13 cellular contexts compared by ENCODE assay signal in genomic region chr3:94374439-94375161, GRCh38.
DNase-seq lines count a peak whose midpoint lies in the region; ATAC-seq and TF ChIP-seq lines count a peak whose summit lies in the region.
"Had no signal": no experiment of that assay in that cellular context is flagged by ENCODE, and none has a peak within 500 bp of the region (broad histone marks: within the 10 kb centered on the region; RNA-seq: fewer than 3 reads in every experiment).

No MANE protein-coding gene starts in this region.

- H3K36me3 Mint-ChIP-seq in GM23338 (ENCODE audit: low read depth) (peaks cover 8% of the 10 kb centered on the region; the same call in 1 of the 3 replicates), endodermal cell (ENCODE audit: low read depth) (no peaks in the 10 kb centered on the region), neural progenitor cell (no peaks in the 10 kb centered on the region)

- H3K4me1 Mint-ChIP-seq in GM23338, result peaks cover 33% of the 10 kb centered on the region; the same call in 2 of the 3 replicates
- peaks cover 27% of the 10 kb centered on the region for H3K4me1 Mint-ChIP-seq in endodermal cell
- peaks cover 7% of the 10 kb centered on the region for H3K4me1 Mint-ChIP-seq in neural progenitor cell
- H3K4me1 Mint-ChIP-seq: CD8-positive, alpha-beta memory T cell had no signal

- WGBS in endodermal cell (ENCODE audit: insufficient coverage in 1 of 2, insufficient read length in 1 of 2), 2 experiments, result 78% methylated on average over 1 of the region's 1 CpG; no CpG with 5 or more reads in 1 of the 2 experiments

- H2AFZ ChIP-seq in GM23338, result peak overlapping the region; percentile 66; the same call in 1 of the 2 replicates
- H2AFZ ChIP-seq in neural progenitor cell (replicated peaks), result no peak overlapping the region

- DNase-seq in GM23338 (ENCODE audit: low spot score), result peak; percentile 8
- DNase-seq in NCI-H82 treated with DMSO at 0.1 percent for 48 hours (lab: John Stamatoyannopoulos, UW; ENCODE audit: unreplicated experiment), result peak; percentile 39
- DNase-seq in endodermal cell, result peak; percentile 49
- peak; percentile 18 for DNase-seq in neural progenitor cell (ENCODE audit: low spot score)
- no peak for DNase-seq in DMS79 treated with DMSO at 0.1 percent for 48 hours (lab: John Stamatoyannopoulos, UW)
- no peak for DNase-seq in activated CD4-positive, alpha-beta T cell treated with anti-CD3 and anti-CD28 coated beads, Interleukin-2, amount 50 U/mL, for 4 hours
- DNase-seq: 8988T; AML-193; Caco-2; CD8-positive, alpha-beta memory T cell; H7 had no signal

- no peaks in the 10 kb centered on the region for H4K20me1 ChIP-seq in GM23338 (replicated peaks; ENCODE audit: insufficient read depth)
- no peaks in the 10 kb centered on the region for H4K20me1 ChIP-seq in neural progenitor cell (ENCODE audit: low read depth)
- H4K20me1 ChIP-seq: BLaER1 had no signal

- H3K27ac Mint-ChIP-seq in GM23338, result no peak overlapping the region
- peak overlapping the region; percentile 42 for H3K27ac Mint-ChIP-seq in endodermal cell
- H3K27ac Mint-ChIP-seq in neural progenitor cell, result no peak overlapping the region
- H3K27ac Mint-ChIP-seq: CD8-positive, alpha-beta memory T cell had no signal

- H3K9me3 Mint-ChIP-seq in GM23338, result peaks cover 9% of the 10 kb centered on the region; the same call in 1 of the 3 replicates
- peaks cover 3% of the 10 kb centered on the region for H3K9me3 Mint-ChIP-seq in endodermal cell
- H3K9me3 Mint-ChIP-seq in neural progenitor cell, result peaks cover 8% of the 10 kb centered on the region

- no peaks in the 10 kb centered on the region for H3K79me2 ChIP-seq in GM23338 (replicated peaks; ENCODE audit: insufficient read depth)
- no peaks in the 10 kb centered on the region for H3K79me2 ChIP-seq in neural progenitor cell (ENCODE audit: low read depth)

- H3K36me3 ChIP-seq in GM23338 (ENCODE audit: insufficient read depth) (no peaks in the 10 kb centered on the region), endodermal cell (ENCODE audit: control insufficient read depth, insufficient read depth, low read length) (no peaks in the 10 kb centered on the region), neural progenitor cell (no peaks in the 10 kb centered on the region)
- H3K36me3 ChIP-seq: BLaER1 had no signal

- peaks cover 12% of the 10 kb centered on the region for H3K9me3 ChIP-seq in endodermal cell (ENCODE audit: control insufficient read depth, low read length)
- no peaks in the 10 kb centered on the region for H3K9me3 ChIP-seq in neural progenitor cell (ENCODE audit: low read depth)
- H3K9me3 ChIP-seq: BLaER1, Caco-2 had no signal

- peak; percentile 82 for ATAC-seq in GM23338
- ATAC-seq in HG03439 (IDR thresholded peaks at IDR 0.05; ENCODE audit: unreplicated experiment), result no peak

- no peaks in the 10 kb centered on the region for H3K9me2 ChIP-seq in GM23338 (ENCODE audit: insufficient read depth)

- no peaks in the 10 kb centered on the region for H3K27me3 Mint-ChIP-seq in GM23338 (ENCODE audit: insufficient read depth, low read depth, poor library complexity)
- no peaks in the 10 kb centered on the region for H3K27me3 Mint-ChIP-seq in endodermal cell (ENCODE audit: insufficient read depth)
- no peaks in the 10 kb centered on the region for H3K27me3 Mint-ChIP-seq in neural progenitor cell (ENCODE audit: insufficient read depth, low read depth)
- H3K27me3 Mint-ChIP-seq: CD8-positive, alpha-beta memory T cell had no signal

- H3F3A ChIP-seq in GM23338 (replicated peaks; ENCODE audit: low read depth) (no peaks in the 10 kb centered on the region), neural progenitor cell (ENCODE audit: low read depth) (peaks cover 14% of the 10 kb centered on the region)

- H3K27me3 ChIP-seq in GM23338 (ENCODE audit: insufficient read depth) (no peaks in the 10 kb centered on the region), endodermal cell (ENCODE audit: control insufficient read depth, insufficient read depth, low read length, poor library complexity, severe bottlenecking) (no peaks in the 10 kb centered on the region), neural progenitor cell (no peaks in the 10 kb centered on the region)
- H3K27me3 ChIP-seq: BLaER1 had no signal

- H3K4me2 ChIP-seq in GM23338 (peak overlapping the region; percentile 34; the same call in 1 of the 2 replicates), neural progenitor cell (peak overlapping the region; percentile 38)
- H3K4me2 ChIP-seq: BLaER1 had no signal

- H3K9ac ChIP-seq in endodermal cell (ENCODE audit: extremely low read depth, low read length, poor library complexity, severe bottlenecking), result no peak overlapping the region
- no peak overlapping the region for H3K9ac ChIP-seq in neural progenitor cell
- H3K9ac ChIP-seq: BLaER1 had no signal

- H3K27ac ChIP-seq in GM23338 (ENCODE audit: low read depth), result no peak overlapping the region
- H3K27ac ChIP-seq in endodermal cell (ENCODE audit: low read depth, low read length), result no peak overlapping the region
- H3K27ac ChIP-seq in neural progenitor cell, result no peak overlapping the region
- H3K27ac ChIP-seq: BLaER1 had no signal

- no peak overlapping the region for H3K4me3 ChIP-seq in GM23338
- no peak overlapping the region for H3K4me3 ChIP-seq in endodermal cell (ENCODE audit: low read length)
- H3K4me3 ChIP-seq in neural progenitor cell, result no peak overlapping the region
- H3K4me3 ChIP-seq: BLaER1 had no signal

- peaks cover 27% of the 10 kb centered on the region for H3K4me1 ChIP-seq in GM23338 (ENCODE audit: insufficient read depth)
- no peaks in the 10 kb centered on the region for H3K4me1 ChIP-seq in endodermal cell (ENCODE audit: control insufficient read depth, insufficient read depth, low read length)
- H3K4me1 ChIP-seq in neural progenitor cell, result peaks cover 17% of the 10 kb centered on the region
- H3K4me1 ChIP-seq: BLaER1, Caco-2 had no signal

- H3K4me3 Mint-ChIP-seq in GM23338, result no peak overlapping the region
- no peak overlapping the region for H3K4me3 Mint-ChIP-seq in endodermal cell
- no peak overlapping the region for H3K4me3 Mint-ChIP-seq in neural progenitor cell
- H3K4me3 Mint-ChIP-seq: CD8-positive, alpha-beta memory T cell had no signal

- TF ChIP-seq CTCF in GM23338 (conservative IDR thresholded peaks at IDR 0.05; ENCODE audit: low read depth in 2 of 2) (no peak), endodermal cell (conservative IDR thresholded peaks at IDR 0.05) (no peak), neural progenitor cell (IDR thresholded peaks at IDR 0.05) (no peak)

TF ChIP-seq in GM23338, 12 proteins besides CTCF, POLR2A, EP300 and RAD21:
- no peak for TF ChIP-seq NANOG (IDR thresholded peaks at IDR 0.05; ENCODE audit: borderline replicate concordance)
- TF ChIP-seq ZNF462 (CRISPR knock-in tag; IDR thresholded peaks at IDR 0.05), result 0 out of 2 replicates have a peak, but pooled peaks have one; percentile 12

Comparison
In these comparisons a context has a peak if more than half of its experiments do, and no peak if none do; other contexts are left out.
1. DNase-seq: peak in GM23338 (single experiment), NCI-H82 treated with DMSO at 0.1 percent for 48 hours (single experiment), endodermal cell (single experiment) and neural progenitor cell (single experiment); none in DMS79 treated with DMSO at 0.1 percent for 48 hours (single experiment) and activated CD4-positive, alpha-beta T cell treated with anti-CD3 and anti-CD28 coated beads, Interleukin-2, amount 50 U/mL, for 4 hours (0 of 2).